In genomic region chr5:112087222-112087621, GRCh38 we compare ENCODE assay signal across 18 cellular contexts.
DNase-seq lines count a peak whose midpoint lies in the region; ATAC-seq and TF ChIP-seq lines count a peak whose summit lies in the region.
"Had no signal": no experiment of that assay in that cellular context is flagged by ENCODE, and none has a peak within 500 bp of the region (broad histone marks: within the 10 kb centered on the region; RNA-seq: fewer than 3 reads in every experiment).

No MANE protein-coding gene starts in this region.

- intact Hi-C loops in lower lobe of right lung (cut with DNase I), result no loop called here

- DNase-seq in CD1c-positive myeloid dendritic cell (ENCODE audit: extremely low spot score), result peak; percentile 21
- peak; percentile 71 for DNase-seq in epithelial cell of esophagus (ENCODE audit: low read depth)
- no peak for DNase-seq in lower lobe of right lung
- DNase-seq in osteocyte (ENCODE audit: extremely low spot score, unreplicated experiment), result no peak
- DNase-seq in Karpas-422, result no peak
- no peak for DNase-seq in KG1 (lab: John Stamatoyannopoulos, UW)
- DNase-seq: CD4-positive, alpha-beta T cell; CD8-positive, alpha-beta memory T cell; DMS53; DMS79 treated with DMSO at 0.1 percent for 48 hours; GF-D8; GOT3; HFFc6 had no signal

- H3K27me3 ChIP-seq in lower lobe of right lung (ENCODE audit: low read depth) (no peaks in the 10 kb centered on the region), Karpas-422 (ENCODE audit: low read length) (no peaks in the 10 kb centered on the region)
- H3K27me3 ChIP-seq: BLaER1 had no signal

- H3K9me2 ChIP-seq in Karpas-422 (replicated peaks; ENCODE audit: insufficient read depth, low read length), result 0 out of 2 replicates have a peak, but pooled peaks cover 3% of the 10 kb centered on the region

- H3K4me2 ChIP-seq in Karpas-422 (ENCODE audit: low read depth, low read length, poor library complexity, severe bottlenecking), result no peak overlapping the region
- H3K4me2 ChIP-seq: BLaER1 had no signal

- H3K27ac ChIP-seq in lower lobe of right lung (no peak overlapping the region), Karpas-422 (ENCODE audit: low read length) (no peak overlapping the region)
- H3K27ac ChIP-seq: 22Rv1, BLaER1, C4-2B had no signal

- H3K27me3 Mint-ChIP-seq in osteocyte (ENCODE audit: unreplicated experiment), result no peaks in the 10 kb centered on the region

- H3K9me3 ChIP-seq in lower lobe of right lung, result no peaks in the 10 kb centered on the region
- no peaks in the 10 kb centered on the region for H3K9me3 ChIP-seq in Karpas-422 (ENCODE audit: low read length)
- H3K9me3 ChIP-seq: BLaER1, HAP-1 had no signal

- H3K4me1 ChIP-seq in lower lobe of right lung (no peaks in the 10 kb centered on the region), Karpas-422 (ENCODE audit: low read length) (no peaks in the 10 kb centered on the region)
- H3K4me1 ChIP-seq: BLaER1, HAP-1 had no signal

- no peak overlapping the region for H3K4me3 Mint-ChIP-seq in osteocyte (ENCODE audit: unreplicated experiment)
- H3K4me3 Mint-ChIP-seq: B cell; CD4-positive, alpha-beta T cell; CD8-positive, alpha-beta memory T cell; HFFc6 had no signal

- no peak overlapping the region for H3K27ac Mint-ChIP-seq in osteocyte (ENCODE audit: unreplicated experiment)
- H3K27ac Mint-ChIP-seq: B cell; CD4-positive, alpha-beta T cell; CD8-positive, alpha-beta memory T cell; HFFc6 had no signal

- peaks cover 8% of the 10 kb centered on the region for H3K4me1 Mint-ChIP-seq in osteocyte (ENCODE audit: unreplicated experiment)
- H3K4me1 Mint-ChIP-seq: B cell; CD8-positive, alpha-beta memory T cell had no signal

- H3K36me3 Mint-ChIP-seq in osteocyte (ENCODE audit: unreplicated experiment), result no peaks in the 10 kb centered on the region

- H3K4me3 ChIP-seq in epithelial cell of esophagus (ENCODE audit: low read length) (no peak overlapping the region), lower lobe of right lung (no peak overlapping the region), Karpas-422 (ENCODE audit: low read length) (no peak overlapping the region)
- H3K4me3 ChIP-seq: BLaER1, HAP-1 had no signal

- no peak overlapping the region for H3K9ac ChIP-seq in Karpas-422 (ENCODE audit: low read length)
- H3K9ac ChIP-seq: BLaER1 had no signal

- no peaks in the 10 kb centered on the region for H4K20me1 ChIP-seq in Karpas-422 (ENCODE audit: insufficient read depth, low read depth, low read length)
- H4K20me1 ChIP-seq: BLaER1 had no signal

- TF ChIP-seq CTCF in epithelial cell of esophagus (IDR thresholded peaks at IDR 0.05; ENCODE audit: insufficient read depth, low read depth, low read length, missing control alignments) (no peak), lower lobe of right lung (IDR thresholded peaks at IDR 0.05) (no peak), osteocyte (IDR thresholded peaks at IDR 0.05) (no peak)

- ATAC-seq in lower lobe of right lung, result peak; percentile 67 to 87

- H3K79me2 ChIP-seq in Karpas-422 (ENCODE audit: low read length), result no peaks in the 10 kb centered on the region

- H2AFZ ChIP-seq in Karpas-422 (ENCODE audit: low read length), result no peak overlapping the region

- H3K36me3 ChIP-seq in lower lobe of right lung (no peaks in the 10 kb centered on the region), Karpas-422 (ENCODE audit: insufficient read depth, low read length) (no peaks in the 10 kb centered on the region)
- H3K36me3 ChIP-seq: BLaER1, HAP-1 had no signal

- no peaks in the 10 kb centered on the region for H3K9me3 Mint-ChIP-seq in osteocyte (ENCODE audit: unreplicated experiment)
- H3K9me3 Mint-ChIP-seq: CD4-positive, alpha-beta T cell; HFFc6 had no signal

Comparison
In these comparisons a context has a peak if more than half of its experiments do, and no peak if none do; other contexts are left out.
1. DNase-seq: peak in CD1c-positive myeloid dendritic cell (single experiment) and epithelial cell of esophagus (single experiment); none in lower lobe of right lung (single experiment), osteocyte (single experiment), Karpas-422 (single experiment) and KG1 (single experiment).